ENCODE assay signal across 24 cellular contexts in genomic region chrX:14380044-14380443, GRCh38.
A peak's percentile ranks its signal among the peaks of the same experiment; 100 is the strongest.
DNase-seq lines count a peak whose midpoint lies in the region; ATAC-seq, FAIRE-seq and TF ChIP-seq lines count a peak whose summit lies in the region.
"Had no signal": no experiment of that assay in that cellular context is flagged by ENCODE, and none has a peak within 500 bp of the region (broad histone marks: within the 10 kb centered on the region; RNA-seq: fewer than 3 reads in every experiment).

No MANE protein-coding gene starts in this region.

- H3K9ac ChIP-seq in GM12878 (ENCODE audit: control insufficient read depth, insufficient read depth, low read length), result no peak overlapping the region
- H3K9ac ChIP-seq: BLaER1 had no signal

- H3F3A ChIP-seq in GM23338 (replicated peaks; ENCODE audit: low read depth), result no peaks in the 10 kb centered on the region

- TF ChIP-seq EP300 in GM12878 (IDR thresholded peaks at IDR 0.05; ENCODE audit: borderline replicate concordance in 1 of 2, control insufficient read depth in 1 of 2, low read depth in 2 of 2, low read length in 2 of 2), result no peak

- TF ChIP-seq CTCF in HEK293 (tag by site-specific recombination; IDR thresholded peaks at IDR 0.05) (no peak), GM12878 (IDR thresholded peaks at IDR 0.05 in 2 of 3, conservative IDR thresholded peaks at IDR 0.05 in 1 of 3; ENCODE audit: control insufficient read depth in 2 of 3, extremely low read depth in 1 of 3, insufficient read depth in 1 of 3, low read depth in 3 of 3, low read length in 3 of 3) (no peak), pancreas (IDR thresholded peaks at IDR 0.05) (no peak), GM23338 (conservative IDR thresholded peaks at IDR 0.05; ENCODE audit: low read depth in 2 of 2) (no peak)

- TF ChIP-seq POLR2A in GM12878 (IDR thresholded peaks at IDR 0.05; ENCODE audit: low read depth, low read length), result no peak

- H2AFZ ChIP-seq in GM12878 (ENCODE audit: control insufficient read depth, low read depth, low read length), result no peak overlapping the region
- H2AFZ ChIP-seq in GM23338, result no peak overlapping the region

- H3K4me3 ChIP-seq in HEK293 (ENCODE audit: low read depth, low read length) (no peak overlapping the region), GM12878 (no peak overlapping the region), pancreas (no peak overlapping the region), GM23338 (no peak overlapping the region)
- H3K4me3 ChIP-seq: BLaER1 had no signal

- no peaks in the 10 kb centered on the region for H3K4me1 ChIP-seq in HEK293 (ENCODE audit: control insufficient read depth, insufficient read depth, low read length)
- H3K4me1 ChIP-seq in GM12878 (ENCODE audit: control insufficient read depth, insufficient read depth, low read length), result no peaks in the 10 kb centered on the region
- no peaks in the 10 kb centered on the region for H3K4me1 ChIP-seq in pancreas
- peaks cover 3% of the 10 kb centered on the region; the same call in 1 of the 2 replicates for H3K4me1 ChIP-seq in GM23338 (ENCODE audit: insufficient read depth)
- H3K4me1 ChIP-seq: BE2C, BLaER1 had no signal

- in situ Hi-C loops in GM12878 (cut with MboI), result no loop called here

- H3K27me3 ChIP-seq in GM12878 (replicated peaks in 1 of 2; ENCODE audit: control insufficient read depth in 2 of 2, insufficient read depth in 2 of 2, low read length in 1 of 2) (no peaks in the 10 kb centered on the region), pancreas (no peaks in the 10 kb centered on the region), GM23338 (ENCODE audit: insufficient read depth) (no peaks in the 10 kb centered on the region)
- H3K27me3 ChIP-seq: BE2C had no signal

- H3K4me3 Mint-ChIP-seq in GM23338, result no peak overlapping the region
- H3K4me3 Mint-ChIP-seq: CD14-positive monocyte; CD4-positive, CD25-positive, alpha-beta regulatory T cell; CD8-positive, alpha-beta memory T cell had no signal

- peaks cover 3% of the 10 kb centered on the region; the same call in 1 of the 3 replicates for H3K4me1 Mint-ChIP-seq in GM23338
- H3K4me1 Mint-ChIP-seq: CD14-positive monocyte; CD4-positive, alpha-beta memory T cell; CD4-positive, CD25-positive, alpha-beta regulatory T cell; CD8-positive, alpha-beta memory T cell had no signal

- CTCF ChIA-PET in HEK293 (lab: Yijun Ruan, JAX) (interaction anchor here (0.7 kb wide), 1 partner anchor 12 kb away, joined by 5 read pairs; no protein-coding TSS in a partner anchor), GM12878 (lab: Yijun Ruan, JAX) (no interaction called here)

- no peaks in the 10 kb centered on the region for H3K9me2 ChIP-seq in GM23338 (ENCODE audit: insufficient read depth)

- no peaks in the 10 kb centered on the region for H3K79me2 ChIP-seq in GM12878 (ENCODE audit: control insufficient read depth, insufficient read depth, low read length)
- H3K79me2 ChIP-seq in GM23338 (replicated peaks; ENCODE audit: insufficient read depth), result no peaks in the 10 kb centered on the region

- POLR2A ChIA-PET in HEK293 (lab: Yijun Ruan, JAX), result no interaction called here
- POLR2A ChIA-PET in GM12878 (lab: Charles Lee), result no interaction called here

- RAD21 ChIA-PET in GM12878 (lab: Charles Lee; ENCODE audit: unreplicated experiment), result no interaction called here

- BruUV-seq in GM12878 (replicated peaks; lab: Mats Ljungman, UMichigan), result no TSS peak

- H3K27ac ChIP-seq in HEK293 (ENCODE audit: extremely low read depth, low read depth, low read length) (no peak overlapping the region), GM12878 (ENCODE audit: control insufficient read depth, insufficient read depth) (no peak overlapping the region), pancreas (no peak overlapping the region), GM23338 (ENCODE audit: low read depth) (no peak overlapping the region)
- H3K27ac ChIP-seq: BLaER1 had no signal

- DNase-seq in GM12878 (ENCODE audit: low read depth, low spot score), result no peak
- no peak for DNase-seq in pancreas
- no peak for DNase-seq in activated effector memory CD4-positive, alpha-beta T cell treated with anti-CD3 and anti-CD28 coated beads, Interleukin-2, amount 50 U/mL, for 16 hours
- DNase-seq in GM23338 (ENCODE audit: low spot score), result no peak
- DNase-seq: 8988T; ACHN; BE2C; C1 segment of cervical spinal cord; CD4-positive, alpha-beta memory T cell; CD4-positive, CD25-positive, alpha-beta regulatory T cell; CD8-positive, alpha-beta memory T cell; COR-L47; DMS 273 treated with DMSO at 0.1 percent for 48 hours; DMS153; DMS53; DMS79; DND-41; EL; GDM1 had no signal

- no peak overlapping the region for H3K27ac Mint-ChIP-seq in GM23338
- H3K27ac Mint-ChIP-seq: CD14-positive monocyte; CD4-positive, alpha-beta memory T cell; CD4-positive, CD25-positive, alpha-beta regulatory T cell; CD8-positive, alpha-beta memory T cell had no signal

- H3K36me3 ChIP-seq in HEK293 (ENCODE audit: control insufficient read depth in 2 of 2, insufficient read depth in 1 of 2, low read length in 2 of 2) (no peaks in the 10 kb centered on the region), GM12878 (ENCODE audit: control insufficient read depth in 2 of 2, insufficient read depth in 2 of 2, low read length in 1 of 2) (no peaks in the 10 kb centered on the region), pancreas (no peaks in the 10 kb centered on the region), GM23338 (ENCODE audit: insufficient read depth) (no peaks in the 10 kb centered on the region)
- H3K36me3 ChIP-seq: BE2C, BLaER1 had no signal

- SMC1A ChIA-PET in GM12878 (lab: Charles Lee; ENCODE audit: uncharacterized antibody, unreplicated experiment), result no interaction called here

- H3K4me2 ChIP-seq in GM12878 (ENCODE audit: control insufficient read depth, insufficient read depth), result no peak overlapping the region
- H3K4me2 ChIP-seq in GM23338, result no peak overlapping the region
- H3K4me2 ChIP-seq: BLaER1 had no signal

- no peak for TF ChIP-seq RAD21 in GM12878 (IDR thresholded peaks at IDR 0.05; ENCODE audit: insufficient read depth, low read depth, low read length)

- H3K27me3 Mint-ChIP-seq in GM23338 (ENCODE audit: insufficient read depth, low read depth, poor library complexity), result no peaks in the 10 kb centered on the region
- H3K27me3 Mint-ChIP-seq: CD4-positive, alpha-beta memory T cell; CD4-positive, CD25-positive, alpha-beta regulatory T cell; CD8-positive, alpha-beta memory T cell had no signal

- no peaks in the 10 kb centered on the region for H3K9me3 ChIP-seq in HEK293 (ENCODE audit: control insufficient read depth, insufficient read depth, low read depth, low read length)
- H3K9me3 ChIP-seq in GM12878 (replicated peaks; ENCODE audit: control insufficient read depth, insufficient read depth, low read length), result no peaks in the 10 kb centered on the region
- no peaks in the 10 kb centered on the region for H3K9me3 ChIP-seq in pancreas
- H3K9me3 ChIP-seq: BE2C, BLaER1 had no signal

- no peaks in the 10 kb centered on the region for H3K36me3 Mint-ChIP-seq in GM23338 (ENCODE audit: low read depth)
- H3K36me3 Mint-ChIP-seq: CD14-positive monocyte; CD4-positive, alpha-beta memory T cell; CD4-positive, CD25-positive, alpha-beta regulatory T cell; CD8-positive, alpha-beta memory T cell had no signal

- no peaks in the 10 kb centered on the region for H4K20me1 ChIP-seq in GM12878 (ENCODE audit: control insufficient read depth, insufficient read depth)
- H4K20me1 ChIP-seq in GM23338 (replicated peaks; ENCODE audit: insufficient read depth), result no peaks in the 10 kb centered on the region
- H4K20me1 ChIP-seq: BLaER1 had no signal

- FAIRE-seq in GM12878 (lab: Jason Lieb, UNC) (no peak), pancreas (lab: Jason Lieb, UNC) (peak; percentile 37)
- FAIRE-seq: A204.1, GM12891 had no signal

- intact Hi-C loops in GM12878 (cut with micrococcal nuclease; ENCODE audit: unreplicated experiment) (no loop called here), pancreas (cut with DNase I) (no loop called here)

- no peaks in the 10 kb centered on the region for H3K9me3 Mint-ChIP-seq in GM23338
- H3K9me3 Mint-ChIP-seq: CD4-positive, alpha-beta memory T cell had no signal

- no peak for ATAC-seq in GM12878
- no peak for ATAC-seq in pancreas
- no peak for ATAC-seq in GM23338

TF ChIP-seq in HEK293, 187 proteins besides CTCF, POLR2A, EP300 and RAD21 (continues in another document):
- peak; percentile 53; the same call in 1 of the 2 replicates for TF ChIP-seq ATF2 (tag by site-specific recombination; IDR thresholded peaks at IDR 0.05; ENCODE audit: low read depth)

TF ChIP-seq in GM12878, 131 proteins besides CTCF, POLR2A, EP300 and RAD21:
- TF ChIP-seq ATF7 (IDR thresholded peaks at IDR 0.05; ENCODE audit: low read depth) (0 out of 2 replicates have a peak, but pooled peaks have one; percentile 9), RUNX3 (IDR thresholded peaks at IDR 0.05; ENCODE audit: low read length) (no peak)

TF ChIP-seq in GM23338, 12 proteins besides CTCF, POLR2A, EP300 and RAD21 (continues in another document):
- TF ChIP-seq POLR2AphosphoS5 (IDR thresholded peaks at IDR 0.05; ENCODE audit: low read depth), result no peak
- TF ChIP-seq REST (IDR thresholded peaks at IDR 0.05; ENCODE audit: unreplicated experiment), result no peak

Comparison
In these comparisons a context has a peak if more than half of its experiments do, and no peak if none do; other contexts are left out.
1. Of the 9 proteins assayed by ChIP-seq in both HEK293 and GM12878: peak only in HEK293: ATF2; only in GM12878: none; in both: none; in neither: 8.